2 cellular contexts compared by ENCODE assay signal in the genomic region with DNA sequence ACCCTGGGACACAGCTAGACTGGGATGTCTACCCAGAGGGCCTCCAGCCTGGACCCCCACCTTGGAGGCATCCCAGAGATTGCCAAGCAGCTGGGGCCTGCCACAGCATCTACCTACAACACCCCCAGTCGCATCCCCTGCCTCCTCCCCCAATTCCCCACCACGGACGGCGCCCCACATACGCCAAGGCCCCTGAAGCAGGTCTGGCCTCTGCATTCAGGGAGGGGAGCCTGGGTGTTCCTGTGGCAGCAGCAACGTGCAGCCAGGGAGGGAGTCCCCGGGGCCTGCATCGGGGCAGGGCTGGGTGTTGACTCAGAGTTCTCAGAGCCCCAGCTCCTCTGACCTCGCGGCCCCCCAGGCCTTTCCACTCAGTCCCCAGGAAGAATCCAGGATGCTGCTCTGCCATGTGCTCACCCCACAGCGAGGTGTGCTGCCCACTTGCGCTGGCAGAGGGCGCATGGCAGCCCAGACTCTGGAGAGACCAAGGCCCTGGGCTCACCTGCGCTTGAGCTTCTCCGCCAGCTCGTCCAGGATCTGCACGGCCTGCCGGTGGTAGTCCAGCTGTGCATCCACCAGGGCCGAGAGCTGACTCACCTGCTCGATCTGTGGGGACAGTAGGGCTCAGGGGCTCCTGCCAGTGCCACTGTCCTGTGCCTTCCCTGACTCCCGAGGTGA.
TF ChIP-seq lines count a peak whose summit lies in the region.

No MANE protein-coding gene starts in this region.

TF ChIP-seq in HCT116, 20 proteins besides CTCF, POLR2A, EP300 and RAD21:
- TF ChIP-seq, protein P1, sequence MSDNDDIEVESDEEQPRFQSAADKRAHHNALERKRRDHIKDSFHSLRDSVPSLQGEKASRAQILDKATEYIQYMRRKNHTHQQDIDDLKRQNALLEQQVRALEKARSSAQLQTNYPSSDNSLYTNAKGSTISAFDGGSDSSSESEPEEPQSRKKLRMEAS (IDR thresholded peaks at IDR 0.05) = peak; percentile 68; the same call in 1 of the 2 replicates
- TF ChIP-seq EGR1 (IDR thresholded peaks at IDR 0.05; ENCODE audit: low read depth) (no peak), CBX3 (IDR thresholded peaks at IDR 0.05; ENCODE audit: low read depth) (no peak), EZH2phosphoT487 (IDR thresholded peaks at IDR 0.05; ENCODE audit: borderline replicate concordance) (no peak)

TF ChIP-seq in HepG2, 621 proteins besides CTCF, POLR2A, EP300 and RAD21 (continues in another document):
- no peak for TF ChIP-seq SP140L (CRISPR knock-in tag; IDR thresholded peaks at IDR 0.05; ENCODE audit: borderline replicate concordance)
- no peak for TF ChIP-seq CAMTA2 (CRISPR knock-in tag; IDR thresholded peaks at IDR 0.05; ENCODE audit: borderline replicate concordance)
- peak; percentile 12 for TF ChIP-seq RBM22 (optimal IDR thresholded peaks at IDR 0.05; ENCODE audit: low read length)
- no peak for TF ChIP-seq ZNF326 (CRISPR knock-in tag; IDR thresholded peaks at IDR 0.05; ENCODE audit: borderline replicate concordance)
- no peak for TF ChIP-seq ZFAT (CRISPR knock-in tag; conservative IDR thresholded peaks at IDR 0.05)
- TF ChIP-seq, protein P2, sequence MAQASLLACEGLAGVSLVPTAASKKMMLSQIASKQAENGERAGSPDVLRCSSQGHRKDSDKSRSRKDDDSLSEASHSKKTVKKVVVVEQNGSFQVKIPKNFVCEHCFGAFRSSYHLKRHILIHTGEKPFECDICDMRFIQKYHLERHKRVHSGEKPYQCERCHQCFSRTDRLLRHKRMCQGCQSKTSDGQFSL (CRISPR knock-in tag; IDR thresholded peaks at IDR 0.05) = no peak
- no peak for TF ChIP-seq ZFP90 (CRISPR knock-in tag; IDR thresholded peaks at IDR 0.05; ENCODE audit: borderline replicate concordance)
- peak; percentile 44 for TF ChIP-seq STAG1 (CRISPR knock-in tag; IDR thresholded peaks at IDR 0.05)
- peak; percentile 6; the same call in 1 of the 2 replicates for TF ChIP-seq POLR2G (IDR thresholded peaks at IDR 0.05; ENCODE audit: low read depth, low read length)
- no peak for TF ChIP-seq ZNF501 (CRISPR knock-in tag; IDR thresholded peaks at IDR 0.05)
- no peak for TF ChIP-seq KDM3A (CRISPR knock-in tag; IDR thresholded peaks at IDR 0.05; ENCODE audit: low read depth)
- no peak for TF ChIP-seq NFE2L1 (CRISPR knock-in tag; IDR thresholded peaks at IDR 0.05; ENCODE audit: borderline replicate concordance)
- TF ChIP-seq, protein P3, sequence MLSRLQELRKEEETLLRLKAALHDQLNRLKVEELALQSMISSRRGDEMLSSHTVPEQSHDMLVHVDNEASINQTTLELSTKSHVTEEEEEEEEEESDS (CRISPR knock-in tag; IDR thresholded peaks at IDR 0.05; ENCODE audit: borderline replicate concordance) = no peak
- no peak for TF ChIP-seq ZNF850 (CRISPR knock-in tag; conservative IDR thresholded peaks at IDR 0.05)
- no peak for TF ChIP-seq ZNF816 (CRISPR knock-in tag; IDR thresholded peaks at IDR 0.05; ENCODE audit: borderline replicate concordance)
- no peak for TF ChIP-seq U2AF1 (optimal IDR thresholded peaks at IDR 0.05; ENCODE audit: low read depth, low read length)
- TF ChIP-seq MXD4 (CRISPR knock-in tag; IDR thresholded peaks at IDR 0.05) = no peak
- no peak for TF ChIP-seq TP53 (CRISPR knock-in tag; conservative IDR thresholded peaks at IDR 0.05)
- TF ChIP-seq, protein P1 (IDR thresholded peaks at IDR 0.05) = peak; percentile 20; the same call in 1 of the 2 replicates
- TF ChIP-seq ZNF619 (CRISPR knock-in tag; IDR thresholded peaks at IDR 0.05) = no peak
- TF ChIP-seq, protein P4, sequence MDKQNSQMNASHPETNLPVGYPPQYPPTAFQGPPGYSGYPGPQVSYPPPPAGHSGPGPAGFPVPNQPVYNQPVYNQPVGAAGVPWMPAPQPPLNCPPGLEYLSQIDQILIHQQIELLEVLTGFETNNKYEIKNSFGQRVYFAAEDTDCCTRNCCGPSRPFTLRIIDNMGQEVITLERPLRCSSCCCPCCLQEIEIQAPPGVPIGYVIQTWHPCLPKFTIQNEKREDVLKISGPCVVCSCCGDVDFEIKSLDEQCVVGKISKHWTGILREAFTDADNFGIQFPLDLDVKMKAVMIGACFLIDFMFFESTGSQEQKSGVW (CRISPR knock-in tag; IDR thresholded peaks at IDR 0.05; ENCODE audit: borderline replicate concordance) = no peak
- no peak for TF ChIP-seq FOXK1 (CRISPR knock-in tag; IDR thresholded peaks at IDR 0.05; ENCODE audit: borderline replicate concordance, low read depth)
- TF ChIP-seq, protein P5, sequence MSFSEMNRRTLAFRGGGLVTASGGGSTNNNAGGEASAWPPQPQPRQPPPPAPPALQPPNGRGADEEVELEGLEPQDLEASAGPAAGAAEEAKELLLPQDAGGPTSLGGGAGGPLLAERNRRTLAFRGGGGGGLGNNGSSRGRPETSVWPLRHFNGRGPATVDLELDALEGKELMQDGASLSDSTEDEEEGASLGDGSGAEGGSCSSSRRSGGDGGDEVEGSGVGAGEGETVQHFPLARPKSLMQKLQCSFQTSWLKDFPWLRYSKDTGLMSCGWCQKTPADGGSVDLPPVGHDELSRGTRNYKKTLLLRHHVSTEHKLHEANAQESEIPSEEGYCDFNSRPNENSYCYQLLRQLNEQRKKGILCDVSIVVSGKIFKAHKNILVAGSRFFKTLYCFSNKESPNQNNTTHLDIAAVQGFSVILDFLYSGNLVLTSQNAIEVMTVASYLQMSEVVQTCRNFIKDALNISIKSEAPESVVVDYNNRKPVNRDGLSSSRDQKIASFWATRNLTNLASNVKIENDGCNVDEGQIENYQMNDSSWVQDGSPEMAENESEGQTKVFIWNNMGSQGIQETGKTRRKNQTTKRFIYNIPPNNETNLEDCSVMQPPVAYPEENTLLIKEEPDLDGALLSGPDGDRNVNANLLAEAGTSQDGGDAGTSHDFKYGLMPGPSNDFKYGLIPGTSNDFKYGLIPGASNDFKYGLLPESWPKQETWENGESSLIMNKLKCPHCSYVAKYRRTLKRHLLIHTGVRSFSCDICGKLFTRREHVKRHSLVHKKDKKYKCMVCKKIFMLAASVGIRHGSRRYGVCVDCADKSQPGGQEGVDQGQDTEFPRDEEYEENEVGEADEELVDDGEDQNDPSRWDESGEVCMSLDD (CRISPR knock-in tag; IDR thresholded peaks at IDR 0.05; ENCODE audit: borderline replicate concordance) = no peak
- TF ChIP-seq, protein P6, sequence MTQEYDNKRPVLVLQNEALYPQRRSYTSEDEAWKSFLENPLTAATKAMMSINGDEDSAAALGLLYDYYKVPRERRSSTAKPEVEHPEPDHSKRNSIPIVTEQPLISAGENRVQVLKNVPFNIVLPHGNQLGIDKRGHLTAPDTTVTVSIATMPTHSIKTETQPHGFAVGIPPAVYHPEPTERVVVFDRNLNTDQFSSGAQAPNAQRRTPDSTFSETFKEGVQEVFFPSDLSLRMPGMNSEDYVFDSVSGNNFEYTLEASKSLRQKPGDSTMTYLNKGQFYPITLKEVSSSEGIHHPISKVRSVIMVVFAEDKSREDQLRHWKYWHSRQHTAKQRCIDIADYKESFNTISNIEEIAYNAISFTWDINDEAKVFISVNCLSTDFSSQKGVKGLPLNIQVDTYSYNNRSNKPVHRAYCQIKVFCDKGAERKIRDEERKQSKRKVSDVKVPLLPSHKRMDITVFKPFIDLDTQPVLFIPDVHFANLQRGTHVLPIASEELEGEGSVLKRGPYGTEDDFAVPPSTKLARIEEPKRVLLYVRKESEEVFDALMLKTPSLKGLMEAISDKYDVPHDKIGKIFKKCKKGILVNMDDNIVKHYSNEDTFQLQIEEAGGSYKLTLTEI (CRISPR knock-in tag; conservative IDR thresholded peaks at IDR 0.05) = no peak
- TF ChIP-seq, protein P7, sequence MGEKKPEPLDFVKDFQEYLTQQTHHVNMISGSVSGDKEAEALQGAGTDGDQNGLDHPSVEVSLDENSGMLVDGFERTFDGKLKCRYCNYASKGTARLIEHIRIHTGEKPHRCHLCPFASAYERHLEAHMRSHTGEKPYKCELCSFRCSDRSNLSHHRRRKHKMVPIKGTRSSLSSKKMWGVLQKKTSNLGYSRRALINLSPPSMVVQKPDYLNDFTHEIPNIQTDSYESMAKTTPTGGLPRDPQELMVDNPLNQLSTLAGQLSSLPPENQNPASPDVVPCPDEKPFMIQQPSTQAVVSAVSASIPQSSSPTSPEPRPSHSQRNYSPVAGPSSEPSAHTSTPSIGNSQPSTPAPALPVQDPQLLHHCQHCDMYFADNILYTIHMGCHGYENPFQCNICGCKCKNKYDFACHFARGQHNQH (CRISPR knock-in tag; IDR thresholded peaks at IDR 0.05) = no peak
- TF ChIP-seq MEIS1 (CRISPR knock-in tag; IDR thresholded peaks at IDR 0.05; ENCODE audit: borderline replicate concordance) = no peak
- TF ChIP-seq, protein P8, sequence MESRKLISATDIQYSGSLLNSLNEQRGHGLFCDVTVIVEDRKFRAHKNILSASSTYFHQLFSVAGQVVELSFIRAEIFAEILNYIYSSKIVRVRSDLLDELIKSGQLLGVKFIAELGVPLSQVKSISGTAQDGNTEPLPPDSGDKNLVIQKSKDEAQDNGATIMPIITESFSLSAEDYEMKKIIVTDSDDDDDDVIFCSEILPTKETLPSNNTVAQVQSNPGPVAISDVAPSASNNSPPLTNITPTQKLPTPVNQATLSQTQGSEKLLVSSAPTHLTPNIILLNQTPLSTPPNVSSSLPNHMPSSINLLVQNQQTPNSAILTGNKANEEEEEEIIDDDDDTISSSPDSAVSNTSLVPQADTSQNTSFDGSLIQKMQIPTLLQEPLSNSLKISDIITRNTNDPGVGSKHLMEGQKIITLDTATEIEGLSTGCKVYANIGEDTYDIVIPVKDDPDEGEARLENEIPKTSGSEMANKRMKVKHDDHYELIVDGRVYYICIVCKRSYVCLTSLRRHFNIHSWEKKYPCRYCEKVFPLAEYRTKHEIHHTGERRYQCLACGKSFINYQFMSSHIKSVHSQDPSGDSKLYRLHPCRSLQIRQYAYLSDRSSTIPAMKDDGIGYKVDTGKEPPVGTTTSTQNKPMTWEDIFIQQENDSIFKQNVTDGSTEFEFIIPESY (CRISPR knock-in tag; IDR thresholded peaks at IDR 0.05) = peak; percentile 62; the same call in 1 of the 2 replicates
- TF ChIP-seq JUN (CRISPR knock-in tag; IDR thresholded peaks at IDR 0.05) = no peak
- TF ChIP-seq SRSF9 (IDR thresholded peaks at IDR 0.05; ENCODE audit: borderline replicate concordance, insufficient read depth, low read depth, low read length, poor library complexity, severe bottlenecking) = no peak
- TF ChIP-seq ZNF431 (CRISPR knock-in tag; IDR thresholded peaks at IDR 0.05; ENCODE audit: borderline replicate concordance, low read depth) = no peak
- TF ChIP-seq HNF4G (IDR thresholded peaks at IDR 0.05; ENCODE audit: borderline replicate concordance, low read depth, low read length) = no peak
- TF ChIP-seq HNF4G (CRISPR knock-in tag; IDR thresholded peaks at IDR 0.05; ENCODE audit: borderline replicate concordance, low read depth) = no peak
- TF ChIP-seq, protein P9, sequence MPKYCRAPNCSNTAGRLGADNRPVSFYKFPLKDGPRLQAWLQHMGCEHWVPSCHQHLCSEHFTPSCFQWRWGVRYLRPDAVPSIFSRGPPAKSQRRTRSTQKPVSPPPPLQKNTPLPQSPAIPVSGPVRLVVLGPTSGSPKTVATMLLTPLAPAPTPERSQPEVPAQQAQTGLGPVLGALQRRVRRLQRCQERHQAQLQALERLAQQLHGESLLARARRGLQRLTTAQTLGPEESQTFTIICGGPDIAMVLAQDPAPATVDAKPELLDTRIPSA (CRISPR knock-in tag; IDR thresholded peaks at IDR 0.05; ENCODE audit: borderline replicate concordance) = no peak
- TF ChIP-seq RBM39 (IDR thresholded peaks at IDR 0.05; ENCODE audit: low read depth, low read length, poor library complexity, severe bottlenecking) = no peak
- TF ChIP-seq MYC (CRISPR knock-in tag; IDR thresholded peaks at IDR 0.05; ENCODE audit: borderline replicate concordance) = peak; percentile 35; the same call in 1 of the 2 replicates
- no peak for TF ChIP-seq ZNF331 (CRISPR knock-in tag; IDR thresholded peaks at IDR 0.05)
- TF ChIP-seq ZNF598 (CRISPR knock-in tag; IDR thresholded peaks at IDR 0.05; ENCODE audit: borderline replicate concordance) = no peak
- no peak for TF ChIP-seq GATAD2A (CRISPR knock-in tag; IDR thresholded peaks at IDR 0.05)
- TF ChIP-seq ZBTB42 (CRISPR knock-in tag; IDR thresholded peaks at IDR 0.05) = no peak
- no peak for TF ChIP-seq ZNF20 (CRISPR knock-in tag; IDR thresholded peaks at IDR 0.05)
- TF ChIP-seq, protein P10, sequence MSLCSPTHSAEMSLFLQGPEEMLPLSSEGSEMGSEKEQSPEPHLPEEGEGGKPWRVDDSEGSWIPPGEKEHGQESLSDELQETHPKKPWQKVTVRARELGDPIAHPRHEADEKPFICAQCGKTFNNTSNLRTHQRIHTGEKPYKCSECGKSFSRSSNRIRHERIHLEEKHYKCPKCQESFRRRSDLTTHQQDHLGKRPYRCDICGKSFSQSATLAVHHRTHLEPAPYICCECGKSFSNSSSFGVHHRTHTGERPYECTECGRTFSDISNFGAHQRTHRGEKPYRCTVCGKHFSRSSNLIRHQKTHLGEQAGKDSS (CRISPR knock-in tag; IDR thresholded peaks at IDR 0.05; ENCODE audit: borderline replicate concordance, low read depth) = no peak
- peak; percentile 70 for TF ChIP-seq AGO2 (optimal IDR thresholded peaks at IDR 0.05; ENCODE audit: low read depth, low read length)
- TF ChIP-seq ADNP (CRISPR knock-in tag; IDR thresholded peaks at IDR 0.05) = no peak
- TF ChIP-seq, protein P11, sequence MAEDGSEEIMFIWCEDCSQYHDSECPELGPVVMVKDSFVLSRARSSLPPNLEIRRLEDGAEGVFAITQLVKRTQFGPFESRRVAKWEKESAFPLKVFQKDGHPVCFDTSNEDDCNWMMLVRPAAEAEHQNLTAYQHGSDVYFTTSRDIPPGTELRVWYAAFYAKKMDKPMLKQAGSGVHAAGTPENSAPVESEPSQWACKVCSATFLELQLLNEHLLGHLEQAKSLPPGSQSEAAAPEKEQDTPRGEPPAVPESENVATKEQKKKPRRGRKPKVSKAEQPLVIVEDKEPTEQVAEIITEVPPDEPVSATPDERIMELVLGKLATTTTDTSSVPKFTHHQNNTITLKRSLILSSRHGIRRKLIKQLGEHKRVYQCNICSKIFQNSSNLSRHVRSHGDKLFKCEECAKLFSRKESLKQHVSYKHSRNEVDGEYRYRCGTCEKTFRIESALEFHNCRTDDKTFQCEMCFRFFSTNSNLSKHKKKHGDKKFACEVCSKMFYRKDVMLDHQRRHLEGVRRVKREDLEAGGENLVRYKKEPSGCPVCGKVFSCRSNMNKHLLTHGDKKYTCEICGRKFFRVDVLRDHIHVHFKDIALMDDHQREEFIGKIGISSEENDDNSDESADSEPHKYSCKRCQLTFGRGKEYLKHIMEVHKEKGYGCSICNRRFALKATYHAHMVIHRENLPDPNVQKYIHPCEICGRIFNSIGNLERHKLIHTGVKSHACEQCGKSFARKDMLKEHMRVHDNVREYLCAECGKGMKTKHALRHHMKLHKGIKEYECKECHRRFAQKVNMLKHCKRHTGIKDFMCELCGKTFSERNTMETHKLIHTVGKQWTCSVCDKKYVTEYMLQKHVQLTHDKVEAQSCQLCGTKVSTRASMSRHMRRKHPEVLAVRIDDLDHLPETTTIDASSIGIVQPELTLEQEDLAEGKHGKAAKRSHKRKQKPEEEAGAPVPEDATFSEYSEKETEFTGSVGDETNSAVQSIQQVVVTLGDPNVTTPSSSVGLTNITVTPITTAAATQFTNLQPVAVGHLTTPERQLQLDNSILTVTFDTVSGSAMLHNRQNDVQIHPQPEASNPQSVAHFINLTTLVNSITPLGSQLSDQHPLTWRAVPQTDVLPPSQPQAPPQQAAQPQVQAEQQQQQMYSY (CRISPR knock-in tag; IDR thresholded peaks at IDR 0.05) = no peak
- no peak for TF ChIP-seq ZNF839 (CRISPR knock-in tag; IDR thresholded peaks at IDR 0.05; ENCODE audit: borderline replicate concordance)
- no peak for TF ChIP-seq ZNF546 (CRISPR knock-in tag; conservative IDR thresholded peaks at IDR 0.05)
- no peak for TF ChIP-seq ZNF552 (CRISPR knock-in tag; IDR thresholded peaks at IDR 0.05; ENCODE audit: borderline replicate concordance)
